In the genomic region with DNA sequence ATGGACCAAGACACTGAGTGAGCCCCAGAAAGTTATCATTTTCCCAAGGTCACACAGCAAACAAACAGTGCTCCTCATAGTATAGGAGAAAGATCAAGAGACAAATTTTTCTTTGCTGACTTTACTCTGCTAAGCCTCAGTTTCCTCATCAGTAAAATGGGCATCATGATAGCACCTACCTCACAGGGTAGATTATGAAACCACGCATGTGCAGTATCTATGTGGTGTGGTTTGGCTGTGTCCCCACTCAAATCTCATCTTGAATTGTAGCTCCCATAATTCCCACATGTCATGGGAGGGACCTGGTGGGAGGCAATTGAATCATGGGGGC, we compare ENCODE assay signal across 19 cellular contexts. TPM values are rescaled to one million over a fixed set of nuclear protein-coding genes. Genes with fewer than 3 reads are reported as not detected.
A peak's percentile ranks its signal among the peaks of the same experiment; 100 is the strongest.
DNase-seq lines count a peak whose midpoint lies in the region; TF ChIP-seq lines count a peak whose summit lies in the region.
"Had no signal": no experiment of that assay in that cellular context is flagged by ENCODE, and none has a peak within 500 bp of the region (broad histone marks: within the 10 kb centered on the region; RNA-seq: fewer than 3 reads in every experiment).

No MANE protein-coding gene starts in this region.

- TF ChIP-seq CTCF in HFFc6 (IDR thresholded peaks at IDR 0.05) (no peak), adrenal gland (IDR thresholded peaks at IDR 0.05) (no peak), neutrophil (IDR thresholded peaks at IDR 0.05) (no peak)

- peak overlapping the region; percentile 47; the same call in 1 of the 2 replicates for H3K27ac Mint-ChIP-seq in HFFc6
- H3K27ac Mint-ChIP-seq: CD4-positive, alpha-beta memory T cell; IgD-negative memory B cell had no signal

- H3K36me3 Mint-ChIP-seq in HFFc6 (ENCODE audit: low read depth) = peaks cover 13% of the 10 kb centered on the region
- H3K36me3 Mint-ChIP-seq: CD4-positive, alpha-beta memory T cell; IgD-negative memory B cell had no signal

- in situ Hi-C loops in GM23248 (cut with MboI) = no loop called here

- peaks cover 57% of the 10 kb centered on the region for H3K4me1 Mint-ChIP-seq in HFFc6 (ENCODE audit: low read depth)
- H3K4me1 Mint-ChIP-seq: CD14-positive monocyte; CD4-positive, alpha-beta memory T cell had no signal

- TF ChIP-seq POLR2A in adrenal gland (IDR thresholded peaks at IDR 0.05) = no peak

- H3K4me3 ChIP-seq in GM23248 (no peak overlapping the region), adrenal gland (no peak overlapping the region), neutrophil (ENCODE audit: low read depth in 1 of 2, low read length in 1 of 2) (no peak overlapping the region)
- H3K4me3 ChIP-seq: BLaER1 had no signal

- H3K9me2 ChIP-seq in GM23248 (ENCODE audit: insufficient read depth) = no peaks in the 10 kb centered on the region

- H3F3A ChIP-seq in GM23248 (ENCODE audit: insufficient read depth) = peaks cover 27% of the 10 kb centered on the region

- no peaks in the 10 kb centered on the region for H3K36me3 ChIP-seq in GM23248 (ENCODE audit: low read depth)
- no peaks in the 10 kb centered on the region for H3K36me3 ChIP-seq in adrenal gland (replicated peaks in 1 of 2)
- peaks cover 92% of the 10 kb centered on the region for H3K36me3 ChIP-seq in neutrophil
- H3K36me3 ChIP-seq: BLaER1 had no signal

- H2AFZ ChIP-seq in GM23248 = no peak overlapping the region

- H3K4me1 ChIP-seq in GM23248 (ENCODE audit: insufficient read depth) = peaks cover 25% of the 10 kb centered on the region
- H3K4me1 ChIP-seq in adrenal gland (replicated peaks in 1 of 2) = peaks cover 16 to 29% of the 10 kb centered on the region in 2 donors
- H3K4me1 ChIP-seq in neutrophil (ENCODE audit: control insufficient read depth in 1 of 2, insufficient read depth in 1 of 2, low read depth in 1 of 2, low read length in 1 of 2) = no peaks in the 10 kb centered on the region
- H3K4me1 ChIP-seq: BLaER1 had no signal

- H3K27me3 ChIP-seq in GM23248 (replicated peaks; ENCODE audit: insufficient read depth) (no peaks in the 10 kb centered on the region), adrenal gland (no peaks in the 10 kb centered on the region), neutrophil (no peaks in the 10 kb centered on the region)
- H3K27me3 ChIP-seq: BLaER1 had no signal

- no peak overlapping the region for H3K9ac ChIP-seq in GM23248
- H3K9ac ChIP-seq: BLaER1 had no signal

- peaks cover 3% of the 10 kb centered on the region; the same call in 1 of the 2 replicates for H3K27me3 Mint-ChIP-seq in HFFc6 (ENCODE audit: insufficient read depth)

- peak overlapping the region; percentile 15; the same call in 1 of the 2 replicates for H3K27ac ChIP-seq in GM23248
- peak overlapping the region in 4 of 5 donors; percentile 51 to 85 (median 72) for H3K27ac ChIP-seq in adrenal gland
- H3K27ac ChIP-seq in neutrophil = peak overlapping the region; percentile 36
- H3K27ac ChIP-seq: BLaER1, HL-60 had no signal

- no peaks in the 10 kb centered on the region for H3K9me3 ChIP-seq in GM23248 (ENCODE audit: low read depth)
- H3K9me3 ChIP-seq in adrenal gland (replicated peaks in 1 of 3) = no peaks in the 10 kb centered on the region
- H3K9me3 ChIP-seq in neutrophil = no peaks in the 10 kb centered on the region
- H3K9me3 ChIP-seq: BLaER1 had no signal

- no peak overlapping the region; the same call in 1 of the 2 replicates for H3K4me3 Mint-ChIP-seq in HFFc6
- H3K4me3 Mint-ChIP-seq: CD14-positive monocyte; CD4-positive, alpha-beta memory T cell; IgD-negative memory B cell had no signal

- DNase-seq in GM23248 (no peak), HFFc6 (no peak), adrenal gland (no peak), Ammon's horn (ENCODE audit: low spot score) (no peak), NCI-H524 (lab: John Stamatoyannopoulos, UW) (no peak), NCI-H2227 treated with DMSO at 0.1 percent for 48 hours (lab: John Stamatoyannopoulos, UW) (no peak)
- DNase-seq: AML-193; CD4-positive, alpha-beta memory T cell; DMS153; DMS79; GDM1; GOT3; H7; KG1 had no signal

- intact Hi-C loops in adrenal gland (cut with DNase I) = no loop called here

- H3K9me3 Mint-ChIP-seq in HFFc6 = no peaks in the 10 kb centered on the region
- H3K9me3 Mint-ChIP-seq: CD14-positive monocyte; CD4-positive, alpha-beta memory T cell had no signal

- H4K20me1 ChIP-seq in GM23248 (ENCODE audit: insufficient read depth) = no peaks in the 10 kb centered on the region
- H4K20me1 ChIP-seq: BLaER1 had no signal

- 100% methylated on average over 1 of the region's 1 CpG for WGBS in GM23248 (ENCODE audit: low coverage in 1 of 2, low lambda C conversion rate in 2 of 2, missing lambda C conversion rate in 2 of 2), 2 experiments
- 80 to 90% (median 90%) methylated on average over 1 of the region's 1 CpG for WGBS in adrenal gland, 4 donors

- H3K4me2 ChIP-seq in GM23248 (ENCODE audit: unreplicated experiment) = no peak overlapping the region
- H3K4me2 ChIP-seq: BLaER1 had no signal

- no peaks in the 10 kb centered on the region for H3K79me2 ChIP-seq in GM23248 (ENCODE audit: insufficient read depth)

RNA-seq across cellular contexts. Expression of gene PINK1, which starts 16.1 kb away (rescaled TPM):
- total RNA-seq in GM23248 (2014; rRNA removed; shearing (Covaris generic)) = 141 and 151 TPM in 2 replicates
- 102 and 104 TPM in 2 replicates for polyA plus RNA-seq in GM23248 (2016; fragmentation: Nextera tagmentation; extraction: Ambion mirVana)
- 100 to 1,000 TPM in 3 of 6 experiments, 10 to 100 TPM in 3; 89.9 to 134 (median 99.1) TPM for total RNA-seq in HFFc6 (2021; fragmentation: NEBNext Ultra II Directional; extraction: Animal tissue kit (Norgen Biotek cat#: 25700))
- 100 to 1,000 TPM; 211 to 586 (median 306) TPM for total RNA-seq in adrenal gland
- 100 to 1,000 TPM; 109 to 146 (median 118) TPM for polyA plus RNA-seq in adrenal gland

RNA-seq across cellular contexts. Expression of gene CDA, which starts 28.2 kb away (rescaled TPM):
- 3.0 and 5.9 TPM in 2 replicates for total RNA-seq in GM23248 (2014; rRNA removed; shearing (Covaris generic))
- 9.6 and 9.9 TPM in 2 replicates for polyA plus RNA-seq in GM23248 (2016; fragmentation: Nextera tagmentation; extraction: Ambion mirVana)
- 10 to 100 TPM in 4 of 6 experiments, 1 to 10 TPM in 2; 6.7 to 15.4 (median 13.3) TPM for total RNA-seq in HFFc6 (2021; fragmentation: NEBNext Ultra II Directional; extraction: Animal tissue kit (Norgen Biotek cat#: 25700))
- 1 to 10 TPM in 7 of 8 donors, not detected in 1; 1.2 to 4.8 (median 3.2) TPM for total RNA-seq in adrenal gland
- polyA plus RNA-seq in adrenal gland = 10 to 100 TPM in 2 of 3 donors, 1 to 10 TPM in 1; 5.3 to 11.8 (median 11.5) TPM
- total RNA-seq: CD4-positive, alpha-beta memory T cell had no signal
- polyA plus RNA-seq: CD4-positive, alpha-beta memory T cell had no signal

RNA-seq across cellular contexts. Expression of gene DDOST, which starts 44.0 kb away (rescaled TPM):
- total RNA-seq in GM23248 (2014; rRNA removed; shearing (Covaris generic)) = 354 and 356 TPM in 2 replicates
- polyA plus RNA-seq in GM23248 (2016; fragmentation: Nextera tagmentation; extraction: Ambion mirVana) (348 and 359 TPM in 2 replicates), adrenal gland (100 to 1,000 TPM; 123 to 221 (median 193) TPM)
- total RNA-seq in HFFc6 (2021; fragmentation: NEBNext Ultra II Directional; extraction: Animal tissue kit (Norgen Biotek cat#: 25700)) = 100 to 1,000 TPM; 266 to 291 (median 281) TPM
- total RNA-seq in adrenal gland = 100 to 1,000 TPM; 134 to 349 (median 202) TPM

Comparison
In these comparisons a context has a peak if more than half of its experiments do, and no peak if none do; other contexts are left out.
1. H3K27ac ChIP-seq: peak in every context shown above with its lines; median percentile 72 in adrenal gland; 36 in neutrophil; 15 in GM23248.